ENCODE assay signal across 19 cellular contexts in genomic region chr3:111301238-111301798, GRCh38.
A peak's percentile ranks its signal among the peaks of the same experiment; 100 is the strongest.
DNase-seq lines count a peak whose midpoint lies in the region; ATAC-seq lines count a peak whose summit lies in the region.
"Had no signal": no experiment of that assay in that cellular context is flagged by ENCODE, and none has a peak within 500 bp of the region (broad histone marks: within the 10 kb centered on the region; RNA-seq: fewer than 3 reads in every experiment).

No MANE protein-coding gene starts in this region.

- H3K9me3 Mint-ChIP-seq in activated CD8-positive, alpha-beta T cell treated with anti-CD3 and anti-CD28 coated beads, Interleukin-2, amount 10 ng/mL, durations not matched to agents 7 days and 5 days (ENCODE audit: insufficient read depth): peaks cover 12% of the 10 kb centered on the region
- H3K9me3 Mint-ChIP-seq: CD4-positive, alpha-beta T cell; GM23338 had no signal

- peaks cover 55% of the 10 kb centered on the region for H3K4me1 Mint-ChIP-seq in activated CD8-positive, alpha-beta T cell treated with anti-CD3 and anti-CD28 coated beads, Interleukin-2, amount 10 ng/mL, durations not matched to agents 7 days and 5 days (ENCODE audit: low read depth)

- no peaks in the 10 kb centered on the region for H3K36me3 ChIP-seq in BLaER1 treated with 17β-estradiol and CSF1 and Interleukin-3, amounts not matched to agents 10 nM and 100 nM
- H3K36me3 ChIP-seq: SJCRH30 had no signal

- peaks cover 8% of the 10 kb centered on the region for H3K36me3 Mint-ChIP-seq in activated CD8-positive, alpha-beta T cell treated with anti-CD3 and anti-CD28 coated beads, Interleukin-2, amount 10 ng/mL, durations not matched to agents 7 days and 5 days (ENCODE audit: low read depth)

- H3K4me3 ChIP-seq in BLaER1 treated with 17β-estradiol and CSF1 and Interleukin-3, amounts not matched to agents 10 nM and 100 nM: no peak overlapping the region
- H3K4me3 ChIP-seq: GM12878, GM23338, K562, SJCRH30 had no signal

- CTCF ChIA-PET in activated CD8-positive, alpha-beta T cell treated with anti-CD3 and anti-CD28 coated beads, Interleukin-2, amount 10 ng/mL, durations not matched to agents 7 days and 5 days (lab: Charles Lee): no interaction called here

- H3K9ac ChIP-seq in BLaER1 treated with 17β-estradiol and CSF1 and Interleukin-3, amounts not matched to agents 10 nM and 100 nM: no peak overlapping the region

- H3K4me2 ChIP-seq in BLaER1 treated with 17β-estradiol and CSF1 and Interleukin-3, amounts not matched to agents 10 nM and 100 nM: peak overlapping the region in 9 of 11 experiments; percentile 5 to 48 (median 28); a peak in 9 of 22 replicates
- H3K4me2 ChIP-seq: GM23338 had no signal

- POLR2A ChIA-PET in activated CD8-positive, alpha-beta T cell treated with anti-CD3 and anti-CD28 coated beads, Interleukin-2, amount 10 ng/mL, durations not matched to agents 7 days and 5 days (lab: Charles Lee): no interaction called here

- H3K4me3 Mint-ChIP-seq in activated CD8-positive, alpha-beta T cell treated with anti-CD3 and anti-CD28 coated beads, Interleukin-2, amount 10 ng/mL, durations not matched to agents 7 days and 5 days: peak overlapping the region; percentile 49
- H3K4me3 Mint-ChIP-seq: CD4-positive, alpha-beta T cell; GM23338 had no signal

- peaks cover 0 to 6% (median 0%) of the 10 kb centered on the region in 11 experiments; a peak in 4 of 22 replicates for H3K9me3 ChIP-seq in BLaER1 treated with 17β-estradiol and CSF1 and Interleukin-3, amounts not matched to agents 10 nM and 100 nM (replicated peaks in 1 of 11)
- H3K9me3 ChIP-seq: SJCRH30 had no signal

- no peaks in the 10 kb centered on the region for H3K27me3 ChIP-seq in BLaER1 treated with 17β-estradiol and CSF1 and Interleukin-3, amounts not matched to agents 10 nM and 100 nM
- H3K27me3 ChIP-seq: SJCRH30 had no signal

- H3K27ac ChIP-seq in BLaER1 treated with 17β-estradiol and CSF1 and Interleukin-3, amounts not matched to agents 10 nM and 100 nM: no peak overlapping the region
- H3K27ac ChIP-seq: SJCRH30 had no signal

- H3K4me1 ChIP-seq in BLaER1 treated with 17β-estradiol and CSF1 and Interleukin-3, amounts not matched to agents 10 nM and 100 nM: peaks cover 4 to 29% (median 11%) of the 10 kb centered on the region in 10 experiments; a peak in 14 of 20 replicates

- H3K27me3 Mint-ChIP-seq in activated CD8-positive, alpha-beta T cell treated with anti-CD3 and anti-CD28 coated beads, Interleukin-2, amount 10 ng/mL, durations not matched to agents 7 days and 5 days (ENCODE audit: low read depth): no peaks in the 10 kb centered on the region
- H3K27me3 Mint-ChIP-seq: CD4-positive, alpha-beta T cell had no signal

- no peaks in the 10 kb centered on the region for H4K20me1 ChIP-seq in BLaER1 treated with 17β-estradiol and CSF1 and Interleukin-3, amounts not matched to agents 10 nM and 100 nM

- peak; percentile 68 for ATAC-seq in activated CD8-positive, alpha-beta T cell treated with anti-CD3 and anti-CD28 coated beads, Interleukin-2, amount 10 ng/mL, durations not matched to agents 7 days and 5 days
- ATAC-seq in HG03139 (IDR thresholded peaks at IDR 0.05; ENCODE audit: unreplicated experiment) (no peak), GM21619 (IDR thresholded peaks at IDR 0.05; ENCODE audit: unreplicated experiment) (no peak)
- ATAC-seq: GM12878, GM23338, K562 had no signal

- H3K27ac Mint-ChIP-seq in activated CD8-positive, alpha-beta T cell treated with anti-CD3 and anti-CD28 coated beads, Interleukin-2, amount 10 ng/mL, durations not matched to agents 7 days and 5 days: peak overlapping the region; percentile 78
- H3K27ac Mint-ChIP-seq: CD4-positive, alpha-beta T cell; GM23338 had no signal

- peak; percentile 23 for DNase-seq in EH (ENCODE audit: low read depth)
- peak; percentile 66 for DNase-seq in M059J (ENCODE audit: low read depth)
- DNase-seq in activated CD8-positive, alpha-beta T cell treated with anti-CD3 and anti-CD28 coated beads, Interleukin-2, amount 10 ng/mL, durations not matched to agents 7 days and 5 days: no peak
- no peak for DNase-seq in activated T-cell treated with anti-CD3 and anti-CD28 coated beads for 4 hours
- DNase-seq: Calu3; CD4-positive, alpha-beta T cell; DMS79; GDM1; NCI-H1048; NCI-H1436 treated with DMSO at 0.1 percent for 48 hours; NCI-H2029 treated with DMSO at 0.1 percent for 48 hours; NCI-H748 treated with DMSO at 0.1 percent for 48 hours; SJCRH30 had no signal

Comparison
In these comparisons a context has a peak if more than half of its experiments do, and no peak if none do; other contexts are left out.
1. DNase-seq: peak in EH (single experiment) and M059J (single experiment); none in activated CD8-positive, alpha-beta T cell treated with anti-CD3 and anti-CD28 coated beads, Interleukin-2, amount 10 ng/mL, durations not matched to agents 7 days and 5 days (single experiment) and activated T-cell treated with anti-CD3 and anti-CD28 coated beads for 4 hours (single experiment).